Comparison of ENCODE assay signal across 27 cellular contexts in genomic region chrX:15451913-15452312, GRCh38. TPM values are rescaled to one million over a fixed set of nuclear protein-coding genes. Genes with fewer than 3 reads are reported as not detected.
DNase-seq lines count a peak whose midpoint lies in the region; ATAC-seq and TF ChIP-seq lines count a peak whose summit lies in the region.
"Had no signal": no experiment of that assay in that cellular context is flagged by ENCODE, and none has a peak within 500 bp of the region (broad histone marks: within the 10 kb centered on the region; RNA-seq: fewer than 3 reads in every experiment).

No MANE protein-coding gene starts in this region.

- peak overlapping the region; percentile 45 for H3K27ac Mint-ChIP-seq in nephron progenitor cell
- H3K27ac Mint-ChIP-seq: CD4-positive, alpha-beta T cell had no signal

- H3K9me3 ChIP-seq in fibroblast of lung (ENCODE audit: control insufficient read depth, insufficient read depth, low read depth, low read length): no peaks in the 10 kb centered on the region
- no peaks in the 10 kb centered on the region for H3K9me3 ChIP-seq in transverse colon
- H3K9me3 ChIP-seq: esophagus muscularis mucosa had no signal

- H3K4me2 ChIP-seq in fibroblast of lung (ENCODE audit: extremely low read depth, insufficient read depth, low read length): no peak overlapping the region
- H3K4me2 ChIP-seq: hepatocyte had no signal

- no peak overlapping the region for H2AFZ ChIP-seq in fibroblast of lung (ENCODE audit: low read length)
- H2AFZ ChIP-seq: GM23248, hepatocyte had no signal

- no peaks in the 10 kb centered on the region for H3K9me3 Mint-ChIP-seq in nephron progenitor cell
- H3K9me3 Mint-ChIP-seq: CD4-positive, alpha-beta T cell had no signal

- H3K4me1 Mint-ChIP-seq in nephron progenitor cell: peaks cover 66% of the 10 kb centered on the region

- in situ Hi-C loops in transverse colon (cut with MboI; ENCODE audit: low pct_ligation_motif_present in 1 of 4, low pct_unique_long_range_greater_than_20kb in 1 of 4, low sequenced_read_pairs in 3 of 4): loop anchor here in 1 of 4 donors (25.0 kb wide), 1 partner anchor 115 kb away; the partner anchor contains the start of gene PIGA

- H3K4me1 ChIP-seq in fibroblast of lung (ENCODE audit: control insufficient read depth, extremely low read depth, insufficient read depth, low read length) (peaks cover 6% of the 10 kb centered on the region), transverse colon (no peaks in the 10 kb centered on the region)
- H3K4me1 ChIP-seq: esophagus muscularis mucosa had no signal

- peaks cover 3% of the 10 kb centered on the region for H3K27me3 Mint-ChIP-seq in nephron progenitor cell (ENCODE audit: low read depth, poor library complexity)
- H3K27me3 Mint-ChIP-seq: CD4-positive, alpha-beta T cell had no signal

- H3K27ac ChIP-seq in fibroblast of lung (ENCODE audit: insufficient read depth, low read length) (no peak overlapping the region), transverse colon (no peak overlapping the region)
- H3K27ac ChIP-seq: esophagus muscularis mucosa, GM23248, hepatocyte, WERI-Rb-1 had no signal

- H3K9ac ChIP-seq in fibroblast of lung (ENCODE audit: insufficient read depth, low read length): no peak overlapping the region
- H3K9ac ChIP-seq: GM23248 had no signal

- no peaks in the 10 kb centered on the region for H3K36me3 ChIP-seq in fibroblast of lung (ENCODE audit: control insufficient read depth, insufficient read depth, low read length)
- no peaks in the 10 kb centered on the region for H3K36me3 ChIP-seq in transverse colon
- H3K36me3 ChIP-seq: WERI-Rb-1 had no signal

- intact Hi-C loops in transverse colon (cut with DNase I; ENCODE audit: low total_unique reads): no loop called here

- no peaks in the 10 kb centered on the region for H3K79me2 ChIP-seq in fibroblast of lung (ENCODE audit: control insufficient read depth, insufficient read depth, low read length)
- H3K79me2 ChIP-seq: hepatocyte had no signal

- 80% methylated on average over 1 of the region's 1 CpG; no CpG with 5 or more reads in 1 of the 2 donors for WGBS in transverse colon (ENCODE audit: low coverage in 1 of 2), 2 donors

- TF ChIP-seq CTCF in fibroblast of lung (conservative IDR thresholded peaks at IDR 0.05 in 1 of 2, IDR thresholded peaks at IDR 0.05 in 1 of 2; ENCODE audit: low read depth in 1 of 2, low read length in 2 of 2) (no peak), nephron progenitor cell (IDR thresholded peaks at IDR 0.05) (no peak), transverse colon (IDR thresholded peaks at IDR 0.05) (no peak)

- DNase-seq in DMS 273 treated with DMSO at 0.1 percent for 48 hours (lab: John Stamatoyannopoulos, UW): peak; percentile 60
- peak; percentile 24 to 47 for DNase-seq in fibroblast of lung (ENCODE audit: low read depth in 2 of 2)
- no peak for DNase-seq in nephron progenitor cell
- DNase-seq in transverse colon: no peak
- no peak for DNase-seq in NOMO-1 treated with DMSO at 0.1 percent for 48 hours (lab: John Stamatoyannopoulos, UW; ENCODE audit: unreplicated experiment)
- DNase-seq in dedifferentiated amniotic fluid mesenchymal stem cell (ENCODE audit: extremely low spot score): no peak
- DNase-seq: activated CD4-positive, alpha-beta T cell treated with anti-CD3 and anti-CD28 coated beads, Interleukin-2, amount 50 U/mL, for 48 hours; activated gamma-delta T cell treated with Interleukin-2 at 50 U/mL for 16 hours; amygdala; CD4-positive, alpha-beta T cell; DMS153; effector CD8-positive, alpha-beta T cell; GM23248; NCI-H1436 treated with DMSO at 0.1 percent for 48 hours; NCI-H82; OCI-M1; retina; stimulated activated CD4-positive, alpha-beta T cell treated with anti-CD3 and anti-CD28 coated beads, Interleukin-15, amount 100 ng/mL, for 24 hours; substantia nigra; T-helper 2 cell; WERI-Rb-1 had no signal

- peaks cover 7% of the 10 kb centered on the region for H3K36me3 Mint-ChIP-seq in nephron progenitor cell (ENCODE audit: low read depth)

- no peak overlapping the region for H3K4me3 ChIP-seq in fibroblast of lung (replicated peaks in 1 of 4; ENCODE audit: control extremely low read depth in 1 of 4, insufficient read depth in 1 of 4, low read depth in 3 of 4, low read length in 4 of 4)
- no peak overlapping the region for H3K4me3 ChIP-seq in transverse colon
- H3K4me3 ChIP-seq: esophagus muscularis mucosa, GM12878, GM23248, hepatocyte, lung had no signal

- no peak for TF ChIP-seq EP300 in transverse colon (IDR thresholded peaks at IDR 0.05; ENCODE audit: low read depth)

- H3K4me3 Mint-ChIP-seq in nephron progenitor cell: no peak overlapping the region
- H3K4me3 Mint-ChIP-seq: CD4-positive, alpha-beta T cell had no signal

- no peaks in the 10 kb centered on the region for H4K20me1 ChIP-seq in fibroblast of lung (ENCODE audit: control insufficient read depth, extremely low read depth, insufficient read depth, low read length)

- TF ChIP-seq POLR2A in transverse colon (IDR thresholded peaks at IDR 0.05): no peak

- ATAC-seq in SK-N-SH treated with all-trans-retinoic acid at 6 μM for 48 hours (peak; percentile 61), HG03378 (IDR thresholded peaks at IDR 0.05; ENCODE audit: unreplicated experiment) (no peak)
- ATAC-seq: GM12878 had no signal

- H3K27me3 ChIP-seq in fibroblast of lung (ENCODE audit: control insufficient read depth, insufficient read depth, low read length) (no peaks in the 10 kb centered on the region), transverse colon (no peaks in the 10 kb centered on the region)
- H3K27me3 ChIP-seq: esophagus muscularis mucosa, hepatocyte had no signal

TF ChIP-seq in SK-N-SH treated with all-trans-retinoic acid at 6 μM for 48 hours, 23 proteins besides CTCF, POLR2A, EP300 and RAD21:
- peak; percentile 34; the same call in 1 of the 2 replicates for TF ChIP-seq ISL1 (CRISPR knock-in tag; IDR thresholded peaks at IDR 0.05)
- no peak for TF ChIP-seq CSDC2 (CRISPR knock-in tag; IDR thresholded peaks at IDR 0.05)

RNA-seq across cellular contexts. Expression of gene PIR, which starts 41.2 kb away (rescaled TPM):
- total RNA-seq in fibroblast of lung: 17.0 and 21.3 TPM in 2 replicates
- 15.9 and 19.9 TPM in 2 replicates for polyA plus RNA-seq in fibroblast of lung
- 15.2 and 20.0 TPM in 2 replicates for polyA plus RNA-seq in fibroblast of lung (2012)
- polyA minus RNA-seq in fibroblast of lung (ENCODE audit: low replicate concordance): 1.3 and 3.2 TPM in 2 replicates
- total RNA-seq in transverse colon: 10 to 100 TPM in 2 of 4 donors, 1 to 10 TPM in 1, not detected in 1; 10.0 to 85.8 (median 11.6) TPM
- total RNA-seq: CD4-positive, alpha-beta T cell had no signal

RNA-seq across cellular contexts. Expression of gene BMX, which starts 48.7 kb away (rescaled TPM):
- total RNA-seq in fibroblast of lung (not detected in 2 replicates), transverse colon (1 to 10 TPM; 1.1 to 5.9 (median 3.4) TPM)
- polyA plus RNA-seq in fibroblast of lung: not detected in 2 replicates
- not detected in 2 replicates for polyA plus RNA-seq in fibroblast of lung (2012)
- not detected in 2 replicates for polyA minus RNA-seq in fibroblast of lung (ENCODE audit: low replicate concordance)
- total RNA-seq: CD4-positive, alpha-beta T cell; GM12878; GM23248 had no signal
- polyA plus RNA-seq: GM12878, GM23248, hepatocyte had no signal

Comparison
In these comparisons a context has a peak if more than half of its experiments do, and no peak if none do; other contexts are left out.
1. DNase-seq: peak in DMS 273 treated with DMSO at 0.1 percent for 48 hours (single experiment) and fibroblast of lung (2 of 2); none in nephron progenitor cell (single experiment), transverse colon (single experiment), NOMO-1 treated with DMSO at 0.1 percent for 48 hours (single experiment) and dedifferentiated amniotic fluid mesenchymal stem cell (single experiment).